Comparison of ENCODE assay signal across 10 cellular contexts in the genomic region with DNA sequence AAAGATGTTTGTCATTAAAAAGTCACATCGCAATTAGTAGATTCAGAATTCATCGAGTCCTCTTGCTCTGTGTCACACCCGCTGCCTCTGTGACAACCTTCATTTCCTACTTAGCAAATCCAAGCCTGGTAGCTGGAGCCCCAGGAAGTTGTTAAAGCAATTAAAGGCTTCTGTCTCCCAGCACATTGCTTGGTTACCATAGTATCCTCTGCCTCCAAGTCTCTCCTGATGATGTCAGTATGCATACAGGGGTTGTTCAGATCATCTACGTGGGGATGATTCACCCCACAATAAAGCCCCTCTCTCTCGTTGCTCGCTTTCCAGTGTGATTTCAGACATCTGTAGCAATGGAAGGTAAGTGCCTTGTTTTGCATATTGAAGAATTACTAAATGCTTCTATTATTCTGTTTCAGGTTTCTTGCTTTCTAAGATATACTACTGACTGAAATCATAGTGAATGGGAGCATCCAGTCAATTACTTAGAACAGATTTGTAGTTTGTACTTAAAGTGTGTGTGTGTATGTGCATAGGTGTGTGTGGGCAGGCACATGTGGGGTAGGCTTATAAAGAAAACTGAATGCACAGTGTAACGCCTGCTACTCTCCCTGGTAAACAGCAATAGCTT. TPM values are rescaled to one million over a fixed set of nuclear protein-coding genes. Genes with fewer than 3 reads are reported as not detected.
DNase-seq lines count a peak whose midpoint lies in the region; ATAC-seq and TF ChIP-seq lines count a peak whose summit lies in the region.
"Had no signal": no experiment of that assay in that cellular context is flagged by ENCODE, and none has a peak within 500 bp of the region (broad histone marks: within the 10 kb centered on the region; RNA-seq: fewer than 3 reads in every experiment).

No MANE protein-coding gene starts in this region.

- H3K4me3 ChIP-seq in fibroblast of pulmonary artery (replicated peaks; ENCODE audit: low read depth, low read length) = no peak overlapping the region
- H3K4me3 ChIP-seq in thoracic aorta = no peak overlapping the region

- no peak overlapping the region for H3K4me3 Mint-ChIP-seq in activated naive CD4-positive, alpha-beta T cell treated with anti-CD3 and anti-CD28 coated beads, Interleukin-2, amount 50 U/mL, for 24 hours
- H3K4me3 Mint-ChIP-seq: B cell had no signal

- H3K9me3 Mint-ChIP-seq in activated naive CD4-positive, alpha-beta T cell treated with anti-CD3 and anti-CD28 coated beads, Interleukin-2, amount 50 U/mL, for 24 hours = no peaks in the 10 kb centered on the region
- no peaks in the 10 kb centered on the region for H3K9me3 Mint-ChIP-seq in activated naive CD4-positive, alpha-beta T cell treated with anti-CD3 and anti-CD28 coated beads, Interleukin-2, amount 50 U/mL, for 72 hours

- H3K27me3 ChIP-seq in thoracic aorta (replicated peaks; ENCODE audit: insufficient read depth) = no peaks in the 10 kb centered on the region

- peaks cover 7% of the 10 kb centered on the region for H3K4me1 Mint-ChIP-seq in activated naive CD4-positive, alpha-beta T cell treated with anti-CD3 and anti-CD28 coated beads, Interleukin-2, amount 50 U/mL, for 24 hours
- H3K4me1 Mint-ChIP-seq: B cell had no signal

- H3K9me3 ChIP-seq in thoracic aorta = no peaks in the 10 kb centered on the region

- H3K36me3 Mint-ChIP-seq in activated naive CD4-positive, alpha-beta T cell treated with anti-CD3 and anti-CD28 coated beads, Interleukin-2, amount 50 U/mL, for 24 hours = peaks cover 9% of the 10 kb centered on the region
- H3K36me3 Mint-ChIP-seq in activated naive CD4-positive, alpha-beta T cell treated with anti-CD3 and anti-CD28 coated beads, Interleukin-2, amount 50 U/mL, for 72 hours = no peaks in the 10 kb centered on the region

- ATAC-seq in activated naive CD4-positive, alpha-beta T cell treated with anti-CD3 and anti-CD28 coated beads, Interleukin-2, amount 50 U/mL, for 72 hours = no peak
- no peak for ATAC-seq in thoracic aorta (ENCODE audit: insufficient number of reproducible peaks, low FRiP score, low read depth)
- ATAC-seq in HG03442 (IDR thresholded peaks at IDR 0.05; ENCODE audit: unreplicated experiment) = no peak

- no peaks in the 10 kb centered on the region for H3K27me3 Mint-ChIP-seq in activated naive CD4-positive, alpha-beta T cell treated with anti-CD3 and anti-CD28 coated beads, Interleukin-2, amount 50 U/mL, for 24 hours
- H3K27me3 Mint-ChIP-seq: B cell had no signal

- no peak for TF ChIP-seq CTCF in fibroblast of pulmonary artery (IDR thresholded peaks at IDR 0.05; ENCODE audit: low read length, missing control alignments)
- TF ChIP-seq CTCF in thoracic aorta (IDR thresholded peaks at IDR 0.05) = no peak

- H3K36me3 ChIP-seq in thoracic aorta = no peaks in the 10 kb centered on the region

- DNase-seq in activated naive CD4-positive, alpha-beta T cell treated with anti-CD3 and anti-CD28 coated beads, Interleukin-2, amount 50 U/mL, for 72 hours (ENCODE audit: low spot score in 2 of 2) = no peak
- DNase-seq in NCI-H748 treated with DMSO at 0.1 percent for 48 hours (lab: John Stamatoyannopoulos, UW) = peak; percentile 98
- peak; percentile 16 for DNase-seq in fibroblast of pulmonary artery (ENCODE audit: low read depth)
- DNase-seq in thoracic aorta (ENCODE audit: low spot score) = no peak
- DNase-seq in activated T-cell treated with anti-CD3 and anti-CD28 coated beads, Interleukin-2, amount 50 U/mL, for 1 hour = no peak
- no peak for DNase-seq in HuH-7.5 (ENCODE audit: low spot score)
- DNase-seq: activated naive CD4-positive, alpha-beta T cell had no signal

- H3K27ac Mint-ChIP-seq in activated naive CD4-positive, alpha-beta T cell treated with anti-CD3 and anti-CD28 coated beads, Interleukin-2, amount 50 U/mL, for 24 hours = peak overlapping the region; percentile 30
- no peak overlapping the region for H3K27ac Mint-ChIP-seq in activated naive CD4-positive, alpha-beta T cell treated with anti-CD3 and anti-CD28 coated beads, Interleukin-2, amount 50 U/mL, for 72 hours
- H3K27ac Mint-ChIP-seq: B cell had no signal

- H3K27ac ChIP-seq in thoracic aorta = peak overlapping the region; percentile 31 to 37

- peaks cover 28 to 59% of the 10 kb centered on the region in 2 donors for H3K4me1 ChIP-seq in thoracic aorta (ENCODE audit: control insufficient read depth in 1 of 2, low read depth in 2 of 2)

RNA-seq across cellular contexts. Expression of gene PAM, which starts 52.9 kb away (rescaled TPM):
- 10 to 100 TPM; 14.2 to 88.0 TPM for total RNA-seq in activated naive CD4-positive, alpha-beta T cell treated with anti-CD3 and anti-CD28 coated beads, Interleukin-2, amount 50 U/mL, for 72 hours
- 100 to 1,000 TPM; 571 to 806 TPM for total RNA-seq in thoracic aorta

Comparison
In these comparisons a context has a peak if more than half of its experiments do, and no peak if none do; other contexts are left out.
1. DNase-seq: peak in NCI-H748 treated with DMSO at 0.1 percent for 48 hours (single experiment) and fibroblast of pulmonary artery (single experiment); none in activated naive CD4-positive, alpha-beta T cell treated with anti-CD3 and anti-CD28 coated beads, Interleukin-2, amount 50 U/mL, for 72 hours (0 of 2), thoracic aorta (single experiment), activated T-cell treated with anti-CD3 and anti-CD28 coated beads, Interleukin-2, amount 50 U/mL, for 1 hour (single experiment) and HuH-7.5 (single experiment).
2. RNA of gene PAM, which starts 52.9 kb away (total RNA-seq): 571 to 806 TPM in thoracic aorta; 14.2 to 88.0 TPM in activated naive CD4-positive, alpha-beta T cell treated with anti-CD3 and anti-CD28 coated beads, Interleukin-2, amount 50 U/mL, for 72 hours; every median in the first group is over 4 times any median in the second.